Comparison of ENCODE assay signal across 24 cellular contexts in genomic region chr19:2905918-2906519, GRCh38. TPM values are rescaled to one million over a fixed set of nuclear protein-coding genes. Genes with fewer than 3 reads are reported as not detected.
"Had no signal": no experiment of that assay in that cellular context is flagged by ENCODE, and none has a peak within 500 bp of the region (broad histone marks: within the 10 kb centered on the region; RNA-seq: fewer than 3 reads in every experiment).

No MANE protein-coding gene starts in this region.

- H3K4me1 ChIP-seq: colonic mucosa had no signal

- H3K27ac ChIP-seq: colonic mucosa, esophagus squamous epithelium, foreskin keratinocyte, pancreas, spleen, testis had no signal

- H3K36me3 ChIP-seq: colonic mucosa, pancreas, spleen had no signal

- H3K27me3 ChIP-seq: colonic mucosa, esophagus squamous epithelium, foreskin keratinocyte, pancreas, spleen, testis had no signal

- ATAC-seq: foreskin keratinocyte; left ventricle myocardium superior; naive thymus-derived CD4-positive, alpha-beta T cell; pancreas; stimulated activated naive B cell treated with anti-CD40 and anti-IgM and Interleukin-4, amounts not matched to agents 10 μg/mL and 1 μg/mL and 100 μg/mL, for 72 hours; stimulated activated naive CD8-positive, alpha-beta T cell treated with anti-CD3 and anti-CD28 coated beads, Interleukin-15, amount 100 ng/mL, for 72 hours had no signal

- H3K9me3 ChIP-seq: colonic mucosa, esophagus squamous epithelium, pancreas, spleen, testis had no signal

- FAIRE-seq: keratinocyte, pancreas, urothelium cell line had no signal

- H3K4me3 ChIP-seq: colonic mucosa, esophagus squamous epithelium, lung, pancreas, spleen, testis had no signal

- DNase-seq: colonic mucosa; dermis blood vessel endothelial cell; esophagus squamous epithelium; foreskin keratinocyte; immature natural killer cell; left ventricle myocardium superior; mesenchymal stem cell; midbrain; naive thymus-derived CD4-positive, alpha-beta T cell; occipital lobe; pancreas; right cardiac atrium; spleen; stimulated activated CD4-positive, alpha-beta T cell treated with anti-CD3 and anti-CD28 coated beads, Interleukin-2, amount 100 ng/mL, for 24 hours; stimulated activated CD4-positive, alpha-beta T cell treated with anti-CD3 and anti-CD28 coated beads, Interleukin-4, amount 100 ng/mL, for 4 hours; stimulated activated naive B cell treated with anti-CD40 and anti-IgM and Interleukin-4, amounts not matched to agents 10 μg/mL and 1 μg/mL and 100 μg/mL, for 72 hours; stimulated activated naive CD8-positive, alpha-beta T cell treated with anti-CD3 and anti-CD28 coated beads, Interleukin-15, amount 100 ng/mL, for 72 hours; testis; trophoblast cell had no signal

RNA-seq across cellular contexts. Expression of gene ZNF556, which starts 38.9 kb away (rescaled TPM):
- total RNA-seq: foreskin keratinocyte; left ventricle myocardium superior; lung; naive thymus-derived CD4-positive, alpha-beta T cell; progenitor cell of endocrine pancreas; subcutaneous adipose tissue had no signal
- polyA plus RNA-seq: foreskin keratinocyte; immature natural killer cell; naive thymus-derived CD4-positive, alpha-beta T cell; pancreas; right cardiac atrium had no signal
